In genomic region chr4:181595711-181596110, GRCh38 we compare ENCODE assay signal across 39 cellular contexts.
"Had no signal": no experiment of that assay in that cellular context is flagged by ENCODE, and none has a peak within 500 bp of the region (broad histone marks: within the 10 kb centered on the region; RNA-seq: fewer than 3 reads in every experiment).

No MANE protein-coding gene starts in this region.

- H3K9me3 Mint-ChIP-seq: activated naive CD8-positive, alpha-beta T cell treated with anti-CD3 and anti-CD28 coated beads for 36 hours had no signal

- H3K4me1 Mint-ChIP-seq: activated naive CD4-positive, alpha-beta T cell treated with anti-CD3 and anti-CD28 coated beads, Interleukin-2, amount 50 U/mL, for 24 hours; activated naive CD8-positive, alpha-beta T cell treated with anti-CD3 and anti-CD28 coated beads for 36 hours; activated naive CD8-positive, alpha-beta T cell treated with anti-CD3 and anti-CD28 coated beads, Interleukin-2, amount 10 ng/mL, durations not matched to agents 7 days and 5 days; activated naive CD8-positive, alpha-beta T cell treated with anti-CD3 and anti-CD28 coated beads, Interleukin-2, amount 50 U/mL, for 24 hours; activated T-helper 17 cell treated with anti-CD3 and anti-CD28 coated beads, Interleukin-2, amount 50 U/mL, for 72 hours; brain; central memory CD8-positive, alpha-beta T cell had no signal

- H3K27ac ChIP-seq: adrenal gland, ascending aorta, body of pancreas, brain microvascular endothelial cell, breast epithelium, cardiac muscle cell had no signal

- FAIRE-seq: bronchial epithelial cell had no signal

- H3K4me3 ChIP-seq: adrenal gland, ascending aorta, body of pancreas, breast epithelium, cardiac muscle cell had no signal

- DNase-seq: activated effector memory CD4-positive, alpha-beta T cell treated with anti-CD3 and anti-CD28 coated beads, Interleukin-2, amount 50 U/mL, for 16 hours; activated effector memory CD4-positive, alpha-beta T cell treated with Interleukin-2 at 50 U/mL for 16 hours; activated gamma-delta T cell; activated gamma-delta T cell treated with Interleukin-2 at 50 U/mL for 16 hours; activated naive CD4-positive, alpha-beta T cell; activated naive CD4-positive, alpha-beta T cell treated with anti-CD3 and anti-CD28 coated beads for 36 hours; activated naive CD4-positive, alpha-beta T cell treated with anti-CD3 and anti-CD28 coated beads, Interleukin-2, amount 10 ng/mL, durations not matched to agents 7 days and 5 days; activated naive CD4-positive, alpha-beta T cell treated with anti-CD3 and anti-CD28 coated beads, Interleukin-2, amount 50 U/mL, for 16 hours; activated naive CD4-positive, alpha-beta T cell treated with Interleukin-2 at 50 U/mL for 16 hours; activated naive CD8-positive, alpha-beta T cell treated with anti-CD3 and anti-CD28 coated beads for 36 hours; activated naive CD8-positive, alpha-beta T cell treated with anti-CD3 and anti-CD28 coated beads, Interleukin-2, amount 10 ng/mL, durations not matched to agents 7 days and 5 days; activated naive CD8-positive, alpha-beta T cell treated with anti-CD3 and anti-CD28 coated beads, Interleukin-2, amount 50 U/mL, for 24 hours; activated T-cell treated with anti-CD3 and anti-CD28 coated beads for 4 hours; activated T-cell treated with anti-CD3 and anti-CD28 coated beads, Interleukin-2, amount 50 U/mL, for 1 hour; activated T-cell treated with anti-CD3 and anti-CD28 coated beads, Interleukin-2, amount 50 U/mL, for 24 hours; activated T-cell treated with anti-CD3 and anti-CD28 coated beads, Interleukin-2, amount 50 U/mL, for 4 hours; activated T-cell treated with anti-CD3 and anti-CD28 coated beads, Interleukin-2, amount 50 U/mL, for 48 hours; activated T-cell treated with anti-CD3 and anti-CD28 coated beads, Interleukin-2, amount 50 U/mL, for 72 hours; adrenal gland; amniotic stem cell; amygdala; anterior cingulate cortex; aorta; body of pancreas; brain microvascular endothelial cell; caudate nucleus; central memory CD4-positive, alpha-beta T cell; cerebellar nuclear complex had no signal

- H3K27me3 ChIP-seq: adrenal gland, ascending aorta, body of pancreas, brain microvascular endothelial cell, breast epithelium had no signal

- H3K9me3 ChIP-seq: adrenal gland, ascending aorta, body of pancreas, breast epithelium had no signal

- H3K27me3 Mint-ChIP-seq: activated naive CD4-positive, alpha-beta T cell treated with anti-CD3 and anti-CD28 coated beads, Interleukin-2, amount 10 ng/mL, durations not matched to agents 7 days and 5 days; activated naive CD4-positive, alpha-beta T cell treated with anti-CD3 and anti-CD28 coated beads, Interleukin-2, amount 50 U/mL, for 24 hours; activated naive CD8-positive, alpha-beta T cell; activated naive CD8-positive, alpha-beta T cell treated with anti-CD3 and anti-CD28 coated beads for 36 hours; activated naive CD8-positive, alpha-beta T cell treated with anti-CD3 and anti-CD28 coated beads, Interleukin-2, amount 10 ng/mL, durations not matched to agents 7 days and 5 days; activated naive CD8-positive, alpha-beta T cell treated with anti-CD3 and anti-CD28 coated beads, Interleukin-2, amount 50 U/mL, for 24 hours; activated T-cell treated with anti-CD3 and anti-CD28 coated beads, Interleukin-2, amount 50 U/mL, for 24 hours; activated T-helper 17 cell treated with anti-CD3 and anti-CD28 coated beads, Interleukin-2, amount 50 U/mL, for 72 hours; brain; central memory CD8-positive, alpha-beta T cell had no signal

- H3K27ac Mint-ChIP-seq: activated naive CD4-positive, alpha-beta T cell treated with anti-CD3 and anti-CD28 coated beads for 36 hours; activated naive CD4-positive, alpha-beta T cell treated with anti-CD3 and anti-CD28 coated beads, Interleukin-2, amount 10 ng/mL, durations not matched to agents 7 days and 5 days; activated naive CD4-positive, alpha-beta T cell treated with anti-CD3 and anti-CD28 coated beads, Interleukin-2, amount 50 U/mL, for 24 hours; activated naive CD8-positive, alpha-beta T cell; activated naive CD8-positive, alpha-beta T cell treated with anti-CD3 and anti-CD28 coated beads for 36 hours; activated naive CD8-positive, alpha-beta T cell treated with anti-CD3 and anti-CD28 coated beads, Interleukin-2, amount 10 ng/mL, durations not matched to agents 7 days and 5 days; activated naive CD8-positive, alpha-beta T cell treated with anti-CD3 and anti-CD28 coated beads, Interleukin-2, amount 50 U/mL, for 24 hours; activated T-cell treated with anti-CD3 and anti-CD28 coated beads, Interleukin-2, amount 50 U/mL, for 24 hours; activated T-cell treated with anti-CD3 and anti-CD28 coated beads, Interleukin-2, amount 50 U/mL, for 72 hours; activated T-helper 1 cell treated with anti-CD3 and anti-CD28 coated beads, Interleukin-12 subunit alpha, Interleukin-12 subunit beta, Interleukin-2, Interleukin-4 antibody, amounts not matched to agents 30 ng/mL and 10 ng/mL and 1 ng/mL, durations not matched to agents 14 hours and 24 hours and 36 hours; activated T-helper 17 cell treated with anti-CD3 and anti-CD28 coated beads, Interleukin-2, amount 50 U/mL, for 72 hours; activated T-helper 2 cell treated with anti-CD3 and anti-CD28 coated beads, Interferon-gamma antibody, Interleukin-2, Interleukin-4, amounts not matched to agents 10 μg/mL and 5 μg/mL and 100 μg/mL, durations not matched to agents 14 hours and 24 hours and 36 hours; brain had no signal

- ATAC-seq: activated naive CD8-positive, alpha-beta T cell treated with anti-CD3 and anti-CD28 coated beads, Interleukin-2, amount 50 U/mL, for 24 hours; activated T-cell treated with anti-CD3 and anti-CD28 coated beads, Interleukin-2, amount 50 U/mL, for 4 hours; activated T-cell treated with anti-CD3 and anti-CD28 coated beads, Interleukin-2, amount 50 U/mL, for 72 hours; activated T-helper 17 cell treated with anti-CD3 and anti-CD28 coated beads, Interleukin-2, amount 50 U/mL, for 72 hours; body of pancreas had no signal

- H3K4me1 ChIP-seq: adrenal gland, ascending aorta, body of pancreas, breast epithelium had no signal

- H3K4me3 Mint-ChIP-seq: activated naive CD4-positive, alpha-beta T cell treated with anti-CD3 and anti-CD28 coated beads for 36 hours; activated naive CD4-positive, alpha-beta T cell treated with anti-CD3 and anti-CD28 coated beads, Interleukin-2, amount 10 ng/mL, durations not matched to agents 7 days and 5 days; activated naive CD4-positive, alpha-beta T cell treated with anti-CD3 and anti-CD28 coated beads, Interleukin-2, amount 50 U/mL, for 24 hours; activated naive CD8-positive, alpha-beta T cell; activated naive CD8-positive, alpha-beta T cell treated with anti-CD3 and anti-CD28 coated beads for 36 hours; activated naive CD8-positive, alpha-beta T cell treated with anti-CD3 and anti-CD28 coated beads, Interleukin-2, amount 10 ng/mL, durations not matched to agents 7 days and 5 days; activated naive CD8-positive, alpha-beta T cell treated with anti-CD3 and anti-CD28 coated beads, Interleukin-2, amount 50 U/mL, for 24 hours; activated T-cell treated with anti-CD3 and anti-CD28 coated beads, Interleukin-2, amount 50 U/mL, for 24 hours; activated T-cell treated with anti-CD3 and anti-CD28 coated beads, Interleukin-2, amount 50 U/mL, for 4 hours; activated T-cell treated with anti-CD3 and anti-CD28 coated beads, Interleukin-2, amount 50 U/mL, for 72 hours; activated T-helper 1 cell treated with anti-CD3 and anti-CD28 coated beads, Interleukin-12 subunit alpha, Interleukin-12 subunit beta, Interleukin-2, Interleukin-4 antibody, amounts not matched to agents 30 ng/mL and 10 ng/mL and 1 ng/mL, durations not matched to agents 14 hours and 24 hours and 36 hours; activated T-helper 17 cell treated with anti-CD3 and anti-CD28 coated beads, Interleukin-2, amount 50 U/mL, for 72 hours; brain; central memory CD8-positive, alpha-beta T cell had no signal

- H3K36me3 ChIP-seq: adrenal gland, ascending aorta, brain microvascular endothelial cell, breast epithelium, cardiac muscle cell had no signal

- H3K36me3 Mint-ChIP-seq: activated naive CD4-positive, alpha-beta T cell treated with anti-CD3 and anti-CD28 coated beads, Interleukin-2, amount 10 ng/mL, durations not matched to agents 7 days and 5 days; activated naive CD4-positive, alpha-beta T cell treated with anti-CD3 and anti-CD28 coated beads, Interleukin-2, amount 50 U/mL, for 24 hours; activated naive CD8-positive, alpha-beta T cell; activated naive CD8-positive, alpha-beta T cell treated with anti-CD3 and anti-CD28 coated beads for 36 hours; activated naive CD8-positive, alpha-beta T cell treated with anti-CD3 and anti-CD28 coated beads, Interleukin-2, amount 10 ng/mL, durations not matched to agents 7 days and 5 days; brain had no signal
